ENCODE assay signal across 26 cellular contexts in the genomic region with DNA sequence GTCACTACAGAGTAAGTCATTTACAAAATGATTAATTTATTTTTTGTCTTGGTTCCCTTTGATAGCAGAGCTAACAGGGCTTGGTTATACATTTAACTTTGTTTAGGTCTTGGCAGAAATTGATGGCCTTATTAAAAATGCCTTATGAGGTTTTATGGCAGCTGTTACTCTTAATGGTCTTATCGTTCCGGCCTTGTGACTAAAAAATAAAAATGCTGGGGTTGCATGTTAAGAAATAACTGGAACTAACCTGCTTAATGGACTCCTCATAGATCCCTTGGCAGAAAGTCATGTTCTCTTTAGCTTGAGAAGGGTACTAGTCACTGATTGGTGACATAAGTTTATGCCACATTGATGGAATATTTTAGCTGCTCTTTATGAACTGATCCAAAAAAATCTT. TPM values are rescaled to one million over a fixed set of nuclear protein-coding genes. Genes with fewer than 3 reads are reported as not detected.
"Had no signal": no experiment of that assay in that cellular context is flagged by ENCODE, and none has a peak within 500 bp of the region (broad histone marks: within the 10 kb centered on the region; RNA-seq: fewer than 3 reads in every experiment).

No MANE protein-coding gene starts in this region.

- H3K27me3 ChIP-seq: brain microvascular endothelial cell, dorsolateral prefrontal cortex, esophagus muscularis mucosa, foreskin keratinocyte, gastrocnemius medialis had no signal

- DNase-seq: activated B cell treated with CpG ODN at 0.5 μM for 24 hours; activated CD4-positive, alpha-beta T cell treated with anti-CD3 and anti-CD28 coated beads for 48 hours; activated CD4-positive, alpha-beta T cell treated with anti-CD3 and anti-CD28 coated beads, Interleukin-2, amount 50 U/mL, for 1 hour; activated CD4-positive, alpha-beta T cell treated with anti-CD3 and anti-CD28 coated beads, Interleukin-2, amount 50 U/mL, for 48 hours; activated CD8-positive, alpha-beta memory T cell treated with anti-CD3 and anti-CD28 coated beads for 24 hours; activated CD8-positive, alpha-beta T cell treated with anti-CD3 and anti-CD28 coated beads for 36 hours; activated effector memory CD4-positive, alpha-beta T cell treated with Interleukin-2 at 50 U/mL for 16 hours; activated gamma-delta T cell treated with Interleukin-2 at 50 U/mL for 16 hours; activated naive CD4-positive, alpha-beta T cell treated with anti-CD3 and anti-CD28 coated beads, Interleukin-2, amount 50 U/mL, for 16 hours; activated naive CD4-positive, alpha-beta T cell treated with Interleukin-2 at 50 U/mL for 16 hours; activated T-cell treated with anti-CD3 and anti-CD28 coated beads, Interleukin-2, amount 50 U/mL, for 4 hours; amniotic stem cell; anterior cingulate cortex; brain microvascular endothelial cell; dorsolateral prefrontal cortex; effector memory CD4-positive, alpha-beta T cell; erythroblast; foreskin keratinocyte; gastrocnemius medialis; glutamatergic neuron; T-helper 1 cell; T-helper 17 cell; T1000; WERI-Rb-1 had no signal

- H3K4me1 ChIP-seq: esophagus muscularis mucosa, foreskin keratinocyte had no signal

- H3K9me3 ChIP-seq: esophagus muscularis mucosa, gastrocnemius medialis had no signal

- H3K4me3 ChIP-seq: coronary artery, dorsolateral prefrontal cortex, esophagus muscularis mucosa, gastrocnemius medialis had no signal

- H3K27ac ChIP-seq: brain microvascular endothelial cell, coronary artery, dorsolateral prefrontal cortex, esophagus muscularis mucosa, foreskin keratinocyte, gastrocnemius medialis, WERI-Rb-1 had no signal

RNA-seq across cellular contexts. Expression of a gene that starts 49.5 kb away (rescaled TPM):
- total RNA-seq: activated B cell treated with CpG ODN at 0.5 μM for 24 hours; activated CD8-positive, alpha-beta T cell treated with anti-CD3 and anti-CD28 coated beads for 36 hours had no signal
